8 cellular contexts compared by ENCODE assay signal in genomic region chr2:45014016-45014702, GRCh38. TPM values are rescaled to one million over a fixed set of nuclear protein-coding genes. Genes with fewer than 3 reads are reported as not detected.
DNase-seq lines count a peak whose midpoint lies in the region; ATAC-seq lines count a peak whose summit lies in the region.

No MANE protein-coding gene starts in this region.

- H3K36me3 ChIP-seq in MG63 = no peaks in the 10 kb centered on the region
- no peaks in the 10 kb centered on the region for H3K36me3 ChIP-seq in effector memory CD4-positive, alpha-beta T cell (ENCODE audit: control insufficient read depth, insufficient read depth, low read length)

- DNase-seq in ELF-1 (ENCODE audit: low read depth, low spot score) (peak; percentile 87), MG63 (peak; percentile 66), astrocyte of the hippocampus (ENCODE audit: low read depth, low spot score) (peak; percentile 77), iPS-NIHi7 (ENCODE audit: extremely low spot score) (peak; percentile 90), NCI-H1417 treated with DMSO at 0.1 percent for 48 hours (lab: John Stamatoyannopoulos, UW) (no peak), mucosa of gallbladder (ENCODE audit: low spot score) (no peak)
- no peak for DNase-seq in stimulated activated effector memory CD8-positive, alpha-beta T cell treated with anti-CD3 and anti-CD28 coated beads, Interleukin-12 subunit alpha, Interleukin-12 subunit beta, amount 100 ng/mL, for 72 hours (ENCODE audit: low spot score in 2 of 2)
- no peak for DNase-seq in effector memory CD4-positive, alpha-beta T cell

- H3K36me3 Mint-ChIP-seq in stimulated activated effector memory CD8-positive, alpha-beta T cell treated with anti-CD3 and anti-CD28 coated beads, Interleukin-12 subunit alpha, Interleukin-12 subunit beta, amount 100 ng/mL, for 72 hours = no peaks in the 10 kb centered on the region

- H3K27ac Mint-ChIP-seq in stimulated activated effector memory CD8-positive, alpha-beta T cell treated with anti-CD3 and anti-CD28 coated beads, Interleukin-12 subunit alpha, Interleukin-12 subunit beta, amount 100 ng/mL, for 72 hours = no peak overlapping the region

- H3K9me3 Mint-ChIP-seq in stimulated activated effector memory CD8-positive, alpha-beta T cell treated with anti-CD3 and anti-CD28 coated beads, Interleukin-12 subunit alpha, Interleukin-12 subunit beta, amount 100 ng/mL, for 72 hours = no peaks in the 10 kb centered on the region

- H3K27ac ChIP-seq in effector memory CD4-positive, alpha-beta T cell (ENCODE audit: insufficient read depth, low read length, poor library complexity, severe bottlenecking) = no peak overlapping the region

- H3K4me3 Mint-ChIP-seq in stimulated activated effector memory CD8-positive, alpha-beta T cell treated with anti-CD3 and anti-CD28 coated beads, Interleukin-12 subunit alpha, Interleukin-12 subunit beta, amount 100 ng/mL, for 72 hours = peak overlapping the region; percentile 22

- peaks cover 20% of the 10 kb centered on the region for H3K4me1 ChIP-seq in effector memory CD4-positive, alpha-beta T cell (ENCODE audit: control insufficient read depth, insufficient read depth, low read length, poor library complexity, severe bottlenecking)

- no peaks in the 10 kb centered on the region; the same call in 1 of the 2 replicates for H3K27me3 ChIP-seq in MG63
- H3K27me3 ChIP-seq in effector memory CD4-positive, alpha-beta T cell (replicated peaks; ENCODE audit: control insufficient read depth, insufficient read depth, low read length, poor library complexity, severe bottlenecking) = peaks cover 39% of the 10 kb centered on the region

- no peaks in the 10 kb centered on the region for H3K9me3 ChIP-seq in MG63
- H3K9me3 ChIP-seq in effector memory CD4-positive, alpha-beta T cell (ENCODE audit: control insufficient read depth, low read length) = no peaks in the 10 kb centered on the region

- ATAC-seq in stimulated activated effector memory CD8-positive, alpha-beta T cell treated with anti-CD3 and anti-CD28 coated beads, Interleukin-12 subunit alpha, Interleukin-12 subunit beta, amount 100 ng/mL, for 72 hours = peak; percentile 43

- H3K4me3 ChIP-seq in MG63 = peak overlapping the region; percentile 40
- no peak overlapping the region for H3K4me3 ChIP-seq in effector memory CD4-positive, alpha-beta T cell (ENCODE audit: insufficient read depth, low read depth, low read length, poor library complexity, severe bottlenecking)

- peaks cover 12% of the 10 kb centered on the region for H3K4me1 Mint-ChIP-seq in stimulated activated effector memory CD8-positive, alpha-beta T cell treated with anti-CD3 and anti-CD28 coated beads, Interleukin-12 subunit alpha, Interleukin-12 subunit beta, amount 100 ng/mL, for 72 hours

RNA-seq across cellular contexts. Expression of gene SIX2, which starts 4.9 kb away (rescaled TPM):
- total RNA-seq in MG63 (2014; rRNA removed; shearing (Covaris generic); ENCODE audit: low replicate concordance) = 5.2 and 14.0 TPM in 2 replicates
- total RNA-seq in mucosa of gallbladder = not detected

Comparison
In these comparisons a context has a peak if more than half of its experiments do, and no peak if none do; other contexts are left out.
1. DNase-seq: peak in ELF-1 (single experiment), MG63 (single experiment), astrocyte of the hippocampus (single experiment) and iPS-NIHi7 (single experiment); none in stimulated activated effector memory CD8-positive, alpha-beta T cell treated with anti-CD3 and anti-CD28 coated beads, Interleukin-12 subunit alpha, Interleukin-12 subunit beta, amount 100 ng/mL, for 72 hours (0 of 2), NCI-H1417 treated with DMSO at 0.1 percent for 48 hours (single experiment), effector memory CD4-positive, alpha-beta T cell (0 of 3) and mucosa of gallbladder (single experiment).